In the genomic region with DNA sequence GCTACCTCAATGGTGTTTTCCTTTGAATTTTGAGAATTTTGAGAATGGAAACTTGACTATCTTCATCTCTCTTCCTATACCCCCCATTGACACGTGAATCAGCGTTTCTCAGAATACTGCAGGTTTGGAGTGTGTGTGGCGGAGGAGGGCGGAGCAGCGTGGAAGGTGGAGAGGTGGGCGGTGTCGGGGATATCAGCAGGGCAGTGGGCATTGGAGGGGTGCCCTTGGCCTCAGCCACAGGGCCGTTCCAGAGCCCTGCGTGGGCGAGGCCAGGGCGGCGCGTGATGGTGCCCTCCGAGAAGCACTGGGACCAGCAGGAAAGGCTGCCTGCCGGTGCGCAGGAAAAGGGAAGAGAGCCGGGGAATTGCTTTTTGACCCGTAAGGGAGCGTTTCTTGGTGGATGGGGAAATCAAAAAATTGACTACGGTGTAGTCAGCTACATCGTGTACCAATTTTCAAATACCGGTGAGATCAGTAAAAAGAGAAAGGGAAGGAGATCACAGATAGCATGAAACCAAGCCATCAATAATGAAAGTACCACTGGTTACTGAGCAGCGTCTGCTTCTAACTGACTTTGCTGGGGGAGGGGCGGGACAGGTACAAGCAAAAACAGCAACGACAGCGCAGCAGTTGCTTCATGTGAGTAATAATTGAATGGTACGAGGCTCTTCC, we compare ENCODE assay signal across 9 cellular contexts.
A peak's percentile ranks its signal among the peaks of the same experiment; 100 is the strongest.
DNase-seq lines count a peak whose midpoint lies in the region; ATAC-seq lines count a peak whose summit lies in the region.
"Had no signal": no experiment of that assay in that cellular context is flagged by ENCODE, and none has a peak within 500 bp of the region (broad histone marks: within the 10 kb centered on the region; RNA-seq: fewer than 3 reads in every experiment).

No MANE protein-coding gene starts in this region.

- H3K9me3 Mint-ChIP-seq in activated T-helper 1 cell treated with anti-CD3 and anti-CD28 coated beads, Interleukin-12 subunit alpha, Interleukin-12 subunit beta, Interleukin-2, Interleukin-4 antibody, amounts not matched to agents 30 ng/mL and 10 ng/mL and 1 ng/mL, durations not matched to agents 14 hours and 24 hours and 36 hours, result peaks cover 17% of the 10 kb centered on the region
- H3K9me3 Mint-ChIP-seq in stimulated activated naive B cell treated with anti-CD40 and anti-IgM and Interleukin-4, amounts not matched to agents 10 μg/mL and 1 μg/mL and 100 μg/mL, for 72 hours, result peaks cover 0 to 7% of the 10 kb centered on the region in 2 donors

- peak overlapping the region; percentile 68 for H3K4me3 Mint-ChIP-seq in activated T-helper 1 cell treated with anti-CD3 and anti-CD28 coated beads, Interleukin-12 subunit alpha, Interleukin-12 subunit beta, Interleukin-2, Interleukin-4 antibody, amounts not matched to agents 30 ng/mL and 10 ng/mL and 1 ng/mL, durations not matched to agents 14 hours and 24 hours and 36 hours
- H3K4me3 Mint-ChIP-seq in stimulated activated naive B cell treated with anti-CD40 and anti-IgM and Interleukin-4, amounts not matched to agents 10 μg/mL and 1 μg/mL and 100 μg/mL, for 72 hours, result peak overlapping the region; percentile 66 to 73

- H3K4me1 Mint-ChIP-seq in activated T-helper 1 cell treated with anti-CD3 and anti-CD28 coated beads, Interleukin-12 subunit alpha, Interleukin-12 subunit beta, Interleukin-2, Interleukin-4 antibody, amounts not matched to agents 30 ng/mL and 10 ng/mL and 1 ng/mL, durations not matched to agents 14 hours and 24 hours and 36 hours (ENCODE audit: low read depth), result peaks cover 42% of the 10 kb centered on the region
- H3K4me1 Mint-ChIP-seq in stimulated activated naive B cell treated with anti-CD40 and anti-IgM and Interleukin-4, amounts not matched to agents 10 μg/mL and 1 μg/mL and 100 μg/mL, for 72 hours, result peaks cover 48 to 50% of the 10 kb centered on the region in 2 donors

- peak; percentile 81 for ATAC-seq in HG03342 (IDR thresholded peaks at IDR 0.05; ENCODE audit: unreplicated experiment)
- ATAC-seq in stimulated activated naive B cell treated with anti-CD40 and anti-IgM and Interleukin-4, amounts not matched to agents 10 μg/mL and 1 μg/mL and 100 μg/mL, for 72 hours (replicated peaks), result peak; percentile 60 to 73
- ATAC-seq in GM19397 (IDR thresholded peaks at IDR 0.05; ENCODE audit: unreplicated experiment), result no peak
- ATAC-seq: A549 had no signal

- H3K36me3 Mint-ChIP-seq in activated T-helper 1 cell treated with anti-CD3 and anti-CD28 coated beads, Interleukin-12 subunit alpha, Interleukin-12 subunit beta, Interleukin-2, Interleukin-4 antibody, amounts not matched to agents 30 ng/mL and 10 ng/mL and 1 ng/mL, durations not matched to agents 14 hours and 24 hours and 36 hours (ENCODE audit: low read depth), result peaks cover 10% of the 10 kb centered on the region
- peaks cover 0 to 3% of the 10 kb centered on the region in 2 donors for H3K36me3 Mint-ChIP-seq in stimulated activated naive B cell treated with anti-CD40 and anti-IgM and Interleukin-4, amounts not matched to agents 10 μg/mL and 1 μg/mL and 100 μg/mL, for 72 hours

- intact Hi-C loops in activated T-helper 1 cell treated with anti-CD3 and anti-CD28 coated beads, Interleukin-12 subunit alpha, Interleukin-12 subunit beta, Interleukin-2, Interleukin-4 antibody, amounts not matched to agents 30 ng/mL and 10 ng/mL and 1 ng/mL, durations not matched to agents 14 hours and 24 hours and 36 hours (cut with micrococcal nuclease), result loop anchor here (1.0 kb wide), 3 partner anchors 12 to 20 kb away; no protein-coding TSS in a partner anchor
- intact Hi-C loops in posterior vena cava (cut with DNase I), result no loop called here

- H3K27ac Mint-ChIP-seq in activated T-helper 1 cell treated with anti-CD3 and anti-CD28 coated beads, Interleukin-12 subunit alpha, Interleukin-12 subunit beta, Interleukin-2, Interleukin-4 antibody, amounts not matched to agents 30 ng/mL and 10 ng/mL and 1 ng/mL, durations not matched to agents 14 hours and 24 hours and 36 hours, result peak overlapping the region; percentile 53
- peak overlapping the region; percentile 90 for H3K27ac Mint-ChIP-seq in stimulated activated naive B cell treated with anti-CD40 and anti-IgM and Interleukin-4, amounts not matched to agents 10 μg/mL and 1 μg/mL and 100 μg/mL, for 72 hours

- peak; percentile 54 to 65 for DNase-seq in activated CD4-positive, alpha-beta T cell treated with anti-CD3 and anti-CD28 coated beads for 24 hours (ENCODE audit: low read depth in 2 of 2)
- no peak for DNase-seq in activated CD4-positive, alpha-beta T cell treated with anti-CD3 and anti-CD28 coated beads for 1 hour
- DNase-seq in activated T-helper 1 cell treated with anti-CD3 and anti-CD28 coated beads, Interleukin-12 subunit alpha, Interleukin-12 subunit beta, Interleukin-2, Interleukin-4 antibody, amounts not matched to agents 30 ng/mL and 10 ng/mL and 1 ng/mL, durations not matched to agents 14 hours and 24 hours and 36 hours (ENCODE audit: low spot score), result peak; percentile 37
- DNase-seq in stimulated activated naive B cell treated with anti-CD40 and anti-IgM and Interleukin-4, amounts not matched to agents 10 μg/mL and 1 μg/mL and 100 μg/mL, for 72 hours, result no peak
- DNase-seq in NCI-H524 treated with DMSO at 0.1 percent for 48 hours (lab: John Stamatoyannopoulos, UW) (no peak), posterior vena cava (ENCODE audit: low spot score) (no peak)

- H3K27me3 Mint-ChIP-seq in activated T-helper 1 cell treated with anti-CD3 and anti-CD28 coated beads, Interleukin-12 subunit alpha, Interleukin-12 subunit beta, Interleukin-2, Interleukin-4 antibody, amounts not matched to agents 30 ng/mL and 10 ng/mL and 1 ng/mL, durations not matched to agents 14 hours and 24 hours and 36 hours (ENCODE audit: insufficient read depth), result peaks cover 17% of the 10 kb centered on the region
- H3K27me3 Mint-ChIP-seq in stimulated activated naive B cell treated with anti-CD40 and anti-IgM and Interleukin-4, amounts not matched to agents 10 μg/mL and 1 μg/mL and 100 μg/mL, for 72 hours, result peaks cover 7% of the 10 kb centered on the region in 2 donors

Comparison
In these comparisons a context has a peak if more than half of its experiments do, and no peak if none do; other contexts are left out.
1. DNase-seq: peak in activated CD4-positive, alpha-beta T cell treated with anti-CD3 and anti-CD28 coated beads for 24 hours (2 of 2) and activated T-helper 1 cell treated with anti-CD3 and anti-CD28 coated beads, Interleukin-12 subunit alpha, Interleukin-12 subunit beta, Interleukin-2, Interleukin-4 antibody, amounts not matched to agents 30 ng/mL and 10 ng/mL and 1 ng/mL, durations not matched to agents 14 hours and 24 hours and 36 hours (single experiment); none in activated CD4-positive, alpha-beta T cell treated with anti-CD3 and anti-CD28 coated beads for 1 hour (single experiment), stimulated activated naive B cell treated with anti-CD40 and anti-IgM and Interleukin-4, amounts not matched to agents 10 μg/mL and 1 μg/mL and 100 μg/mL, for 72 hours (single experiment), NCI-H524 treated with DMSO at 0.1 percent for 48 hours (single experiment) and posterior vena cava (single experiment).